21 cellular contexts compared by ENCODE assay signal in genomic region chr19:906480-906879, GRCh38. TPM values are rescaled to one million over a fixed set of nuclear protein-coding genes. Genes with fewer than 3 reads are reported as not detected.
A peak's percentile ranks its signal among the peaks of the same experiment; 100 is the strongest.
DNase-seq lines count a peak whose midpoint lies in the region; ATAC-seq, FAIRE-seq and TF ChIP-seq lines count a peak whose summit lies in the region.
"Had no signal": no experiment of that assay in that cellular context is flagged by ENCODE, and none has a peak within 500 bp of the region (broad histone marks: within the 10 kb centered on the region; RNA-seq: fewer than 3 reads in every experiment).

No MANE protein-coding gene starts in this region.

- H3K27ac Mint-ChIP-seq in natural killer cell: peak overlapping the region; percentile 36 to 38
- peak overlapping the region in 1 of 2 donors; percentile 97 for H3K27ac Mint-ChIP-seq in natural killer cell treated with Interleukin-12 subunit alpha and Interleukin-12 subunit beta and Interleukin-15 and Interleukin-18, amount 100 ng/mL, for 72 hours

- peak overlapping the region; percentile 95 for H3K27ac ChIP-seq in OCI-LY7 (ENCODE audit: low read depth, low read length, poor library complexity, severe bottlenecking)
- H3K27ac ChIP-seq in GM12878 (ENCODE audit: control insufficient read depth, insufficient read depth): peak overlapping the region; percentile 61; the same call in 1 of the 2 replicates
- H3K27ac ChIP-seq in right atrium auricular region: no peak overlapping the region

- DNase-seq in natural killer cell (no peak), OCI-LY7 (ENCODE audit: low spot score) (peak; percentile 72), GM12878 (ENCODE audit: low read depth, low spot score) (no peak), amygdala (lab: John Stamatoyannopoulos, UW) (no peak), NCI-H146 (lab: John Stamatoyannopoulos, UW) (no peak), right atrium auricular region (ENCODE audit: low spot score) (no peak)
- DNase-seq in natural killer cell treated with Interleukin-12 subunit alpha and Interleukin-12 subunit beta and Interleukin-15 and Interleukin-18, amount 100 ng/mL, for 72 hours (ENCODE audit: low spot score): no peak
- DNase-seq: activated T-cell treated with anti-CD3 and anti-CD28 coated beads, Interleukin-2, amount 50 U/mL, for 48 hours; aorta; glutamatergic neuron; NCI-H1417; NCI-H526 treated with DMSO at 0.1 percent for 48 hours; PC-3; right cardiac atrium; T-helper 9 cell had no signal

- H4K20me1 ChIP-seq in OCI-LY7 (ENCODE audit: insufficient read depth, low read length) (no peaks in the 10 kb centered on the region), GM12878 (ENCODE audit: control insufficient read depth, insufficient read depth) (no peaks in the 10 kb centered on the region)

- no peak for FAIRE-seq in GM12878 (lab: Jason Lieb, UNC)
- FAIRE-seq: D721Med, G401.6, HTR-8/SVneo had no signal

- H3K27me3 Mint-ChIP-seq in natural killer cell (ENCODE audit: low read depth in 2 of 2): no peaks in the 10 kb centered on the region
- no peaks in the 10 kb centered on the region for H3K27me3 Mint-ChIP-seq in natural killer cell treated with Interleukin-12 subunit alpha and Interleukin-12 subunit beta and Interleukin-15 and Interleukin-18, amount 100 ng/mL, for 72 hours

- H3K4me1 Mint-ChIP-seq in natural killer cell: peaks cover 12 to 20% of the 10 kb centered on the region in 2 donors
- peaks cover 13 to 20% of the 10 kb centered on the region in 2 donors for H3K4me1 Mint-ChIP-seq in natural killer cell treated with Interleukin-12 subunit alpha and Interleukin-12 subunit beta and Interleukin-15 and Interleukin-18, amount 100 ng/mL, for 72 hours (ENCODE audit: low read depth in 2 of 2)

- no peak for TF ChIP-seq POLR2A in GM12878 (IDR thresholded peaks at IDR 0.05; ENCODE audit: low read depth, low read length)

- no peaks in the 10 kb centered on the region for H3K9me3 ChIP-seq in OCI-LY7 (ENCODE audit: low read length)
- no peaks in the 10 kb centered on the region for H3K9me3 ChIP-seq in GM12878 (replicated peaks; ENCODE audit: control insufficient read depth, insufficient read depth, low read length)
- H3K9me3 ChIP-seq in right atrium auricular region: no peaks in the 10 kb centered on the region

- no peak for ATAC-seq in natural killer cell
- no peak for ATAC-seq in natural killer cell treated with Interleukin-12 subunit alpha and Interleukin-12 subunit beta and Interleukin-15 and Interleukin-18, amount 100 ng/mL, for 72 hours
- ATAC-seq in GM12878: peak; percentile 30
- ATAC-seq: PC-3 had no signal

- TF ChIP-seq EP300 in GM12878 (IDR thresholded peaks at IDR 0.05; ENCODE audit: borderline replicate concordance in 1 of 2, control insufficient read depth in 1 of 2, low read depth in 2 of 2, low read length in 2 of 2): no peak

- RAD21 ChIA-PET in GM12878 (lab: Charles Lee; ENCODE audit: unreplicated experiment): interaction anchor here (0.9 to 4.4 kb wide), 5 partner anchors 13 to 78 kb away, joined by 4 to 30 read pairs (median 18); partner anchors contain the start of genes MED16, RNU6-9 and WDR18

- H3K9ac ChIP-seq in GM12878 (ENCODE audit: control insufficient read depth, insufficient read depth, low read length): no peak overlapping the region

- peaks cover 47% of the 10 kb centered on the region for H3K4me1 ChIP-seq in OCI-LY7 (ENCODE audit: insufficient read depth, low read length, poor library complexity, severe bottlenecking)
- H3K4me1 ChIP-seq in GM12878 (ENCODE audit: control insufficient read depth, insufficient read depth, low read length): peaks cover 40% of the 10 kb centered on the region
- H3K4me1 ChIP-seq in right atrium auricular region: no peaks in the 10 kb centered on the region

- in situ Hi-C loops in GM12878 (cut with MboI): no loop called here

- H3K9me3 Mint-ChIP-seq in natural killer cell: no peaks in the 10 kb centered on the region
- H3K9me3 Mint-ChIP-seq in natural killer cell treated with Interleukin-12 subunit alpha and Interleukin-12 subunit beta and Interleukin-15 and Interleukin-18, amount 100 ng/mL, for 72 hours: no peaks in the 10 kb centered on the region

- no TSS peak for BruUV-seq in OCI-LY7 (replicated peaks; lab: Mats Ljungman, UMichigan)
- BruUV-seq in GM12878 (replicated peaks; lab: Mats Ljungman, UMichigan): no TSS peak

- peaks cover 10% of the 10 kb centered on the region for H3K36me3 ChIP-seq in OCI-LY7 (ENCODE audit: insufficient read depth, low read length)
- no peaks in the 10 kb centered on the region; a peak in 1 of 4 replicates for H3K36me3 ChIP-seq in GM12878 (ENCODE audit: control insufficient read depth in 2 of 2, insufficient read depth in 2 of 2, low read length in 1 of 2)
- H3K36me3 ChIP-seq in right atrium auricular region: no peaks in the 10 kb centered on the region

- H3K4me3 ChIP-seq in OCI-LY7 (ENCODE audit: low read depth, low read length, poor library complexity, severe bottlenecking) (peak overlapping the region; percentile 2), GM12878 (no peak overlapping the region), right atrium auricular region (no peak overlapping the region)

- TF ChIP-seq RAD21 in GM12878 (IDR thresholded peaks at IDR 0.05; ENCODE audit: insufficient read depth, low read depth, low read length): no peak

- H3K79me2 ChIP-seq in OCI-LY7 (ENCODE audit: insufficient read depth, low read depth, low read length) (peaks cover 26% of the 10 kb centered on the region; the same call in 1 of the 2 replicates), GM12878 (ENCODE audit: control insufficient read depth, insufficient read depth, low read length) (peaks cover 10% of the 10 kb centered on the region)

- H3K4me3 Mint-ChIP-seq in natural killer cell: no peak overlapping the region
- no peak overlapping the region for H3K4me3 Mint-ChIP-seq in natural killer cell treated with Interleukin-12 subunit alpha and Interleukin-12 subunit beta and Interleukin-15 and Interleukin-18, amount 100 ng/mL, for 72 hours

- H3K4me2 ChIP-seq in OCI-LY7 (ENCODE audit: low read length) (peak overlapping the region; percentile 54), GM12878 (ENCODE audit: control insufficient read depth, insufficient read depth) (peak overlapping the region; percentile 64)

- H3K27me3 ChIP-seq in GM12878 (replicated peaks in 1 of 2; ENCODE audit: control insufficient read depth in 2 of 2, insufficient read depth in 2 of 2, low read length in 1 of 2) (no peaks in the 10 kb centered on the region), right atrium auricular region (no peaks in the 10 kb centered on the region)

- CTCF ChIA-PET in OCI-LY7 (lab: Charles Lee; ENCODE audit: unreplicated experiment) (no interaction called here), GM12878 (lab: Yijun Ruan, JAX) (interaction anchor here (0.9 to 4.2 kb wide), 4 partner anchors 10 to 43 kb away, joined by 3 to 40 read pairs (median 4); partner anchors contain the start of gene KISS1R)

- POLR2A ChIA-PET in OCI-LY7 (lab: Charles Lee): no interaction called here
- POLR2A ChIA-PET in GM12878 (lab: Charles Lee): interaction anchor here (0.6 to 1.2 kb wide), 3 partner anchors 11 to 28 kb away, joined by 3 to 5 read pairs (median 3); partner anchors contain the start of gene MED16

- no peaks in the 10 kb centered on the region for H3K9me2 ChIP-seq in OCI-LY7 (ENCODE audit: insufficient read depth, low read length)

- intact Hi-C loops in natural killer cell (cut with micrococcal nuclease): no loop called here
- intact Hi-C loops in OCI-LY7 (cut with micrococcal nuclease; ENCODE audit: unreplicated experiment): loop anchor here (2.0 kb wide), 1 partner anchor 14 kb away; the partner anchor contains the start of genes MED16 and RNU6-9
- intact Hi-C loops in GM12878 (cut with micrococcal nuclease; ENCODE audit: unreplicated experiment): no loop called here

- TF ChIP-seq CTCF in natural killer cell (IDR thresholded peaks at IDR 0.05): no peak
- TF ChIP-seq CTCF in OCI-LY7 (conservative IDR thresholded peaks at IDR 0.05; ENCODE audit: low read length): no peak
- TF ChIP-seq CTCF in GM12878 (IDR thresholded peaks at IDR 0.05 in 2 of 3, conservative IDR thresholded peaks at IDR 0.05 in 1 of 3; ENCODE audit: control insufficient read depth in 2 of 3, extremely low read depth in 1 of 3, insufficient read depth in 1 of 3, low read depth in 3 of 3, low read length in 3 of 3): no peak
- no peak for TF ChIP-seq CTCF in right atrium auricular region (IDR thresholded peaks at IDR 0.05)

- SMC1A ChIA-PET in GM12878 (lab: Charles Lee; ENCODE audit: uncharacterized antibody, unreplicated experiment): interaction anchor here (1.0 to 2.4 kb wide), 6 partner anchors 10 to 136 kb away, joined by 3 to 15 read pairs (median 7); partner anchors contain the start of genes MED16 and RNU6-9

- H2AFZ ChIP-seq in OCI-LY7 (ENCODE audit: low read length) (no peak overlapping the region), GM12878 (ENCODE audit: control insufficient read depth, low read depth, low read length) (no peak overlapping the region)

- H3K36me3 Mint-ChIP-seq in natural killer cell: no peaks in the 10 kb centered on the region
- H3K36me3 Mint-ChIP-seq in natural killer cell treated with Interleukin-12 subunit alpha and Interleukin-12 subunit beta and Interleukin-15 and Interleukin-18, amount 100 ng/mL, for 72 hours: no peaks in the 10 kb centered on the region

- WGBS in GM12878 (ENCODE audit: insufficient coverage, insufficient replicate concordance, low lambda C conversion rate, missing lambda C conversion rate): 49% methylated on average over 7 of the region's 7 CpGs

RNA-seq across cellular contexts. Expression of gene R3HDM4, which starts 6.5 kb away (rescaled TPM):
- total RNA-seq in natural killer cell (100 to 1,000 TPM in 1 of 3 donors, 10 to 100 TPM in 2; 88.7 to 106 (median 97.8) TPM), OCI-LY7 (2022) (64.9 and 75.2 TPM in 2 replicates), GM12878 (2014; rRNA removed) (24.3 and 28.1 TPM in 2 replicates), GM12878 (2014; rRNA removed; fragmentation: Illumina TruSeq; extraction: Trizol) (18.2 and 19.6 TPM in 2 replicates), GM12878 (2021) (51.6 and 54.5 TPM in 2 replicates), right atrium auricular region (10 to 100 TPM; 19.5 to 30.4 TPM)
- total RNA-seq in natural killer cell treated with Interleukin-12 subunit alpha and Interleukin-12 subunit beta and Interleukin-15 and Interleukin-18, amount 100 ng/mL, for 72 hours: 10 to 100 TPM; 48.4 to 68.3 TPM
- 39.5 and 43.5 TPM in 2 replicates for total RNA-seq in OCI-LY7 (2014; rRNA removed; shearing (Covaris generic))
- 17.9 and 20.1 TPM in 2 replicates for total RNA-seq in GM12878 (2013; cell fraction: nucleolus; rRNA removed)
- 14.1 TPM for polyA plus RNA-seq in GM12878 (2011; ENCODE audit: low read depth)
- polyA plus RNA-seq in GM12878 (2011; rRNA removed) (12.1 and 26.1 TPM in 2 replicates), GM12878 (2014; fragmentation: Illumina TruSeq; extraction: Trizol) (16.4 and 27.2 TPM in 2 replicates), GM12878 (2014; fragmentation: Nextera tagmentation; extraction: Ambion mirVana) (1 to 10 TPM; 1.3 to 4.2 TPM), GM12878 (2014; rRNA removed) (65.8 and 78.8 TPM in 2 replicates), GM12878 (2016; fragmentation: Nextera tagmentation; extraction: Ambion mirVana) (10 to 100 TPM; 36.0 to 44.0 TPM)
- 43.8 and 54.5 TPM in 2 replicates for polyA plus RNA-seq in GM12878 (2011; cell fraction: cytosol; rRNA removed)
- 41.0 and 44.6 TPM in 2 replicates for polyA plus RNA-seq in GM12878 (2011; cell fraction: nucleus; rRNA removed)
- 39.6 and 50.1 TPM in 2 replicates for polyA plus RNA-seq in GM12878 (2012)
- 8.9 and 20.7 TPM in 2 replicates for polyA minus RNA-seq in GM12878 (2011; rRNA and poly(A)+ RNA removed)
- polyA minus RNA-seq in GM12878 (2011; cell fraction: cytosol; rRNA and poly(A)+ RNA removed): 11.9 and 12.1 TPM in 2 replicates
- 4.8 and 6.7 TPM in 2 replicates for polyA minus RNA-seq in GM12878 (2011; cell fraction: nucleus; rRNA and poly(A)+ RNA removed)

RNA-seq across cellular contexts. Expression of gene KISS1R, which starts 10.7 kb away (rescaled TPM):
- total RNA-seq in natural killer cell: under 1 TPM in 1 of 3 donors, not detected in 2; 0.31 TPM
- 1 to 10 TPM in 1 of 2 donors, not detected in 1; 1.1 TPM for total RNA-seq in natural killer cell treated with Interleukin-12 subunit alpha and Interleukin-12 subunit beta and Interleukin-15 and Interleukin-18, amount 100 ng/mL, for 72 hours
- not detected in 2 replicates for total RNA-seq in OCI-LY7 (2014; rRNA removed; shearing (Covaris generic))
- total RNA-seq in OCI-LY7 (2022): not detected in 2 replicates
- total RNA-seq in GM12878 (2013; cell fraction: nucleolus; rRNA removed): 16.9 and 18.1 TPM in 2 replicates
- total RNA-seq in GM12878 (2014; rRNA removed): 0.60 and 2.7 TPM in 2 replicates
- not detected in 2 replicates for total RNA-seq in GM12878 (2014; rRNA removed; fragmentation: Illumina TruSeq; extraction: Trizol)
- total RNA-seq in GM12878 (2021): 1.8 TPM in 2 replicates
- 0.30 TPM for polyA plus RNA-seq in GM12878 (2011; ENCODE audit: low read depth)
- polyA plus RNA-seq in GM12878 (2011; rRNA removed): 1.6 and 2.8 TPM in 2 replicates
- 2.7 and 4.7 TPM in 2 replicates for polyA plus RNA-seq in GM12878 (2011; cell fraction: cytosol; rRNA removed)
- polyA plus RNA-seq in GM12878 (2011; cell fraction: nucleus; rRNA removed): 19.3 and 20.1 TPM in 2 replicates
- 1.9 and 2.3 TPM in 2 replicates for polyA plus RNA-seq in GM12878 (2012)
- not detected in 2 replicates for polyA plus RNA-seq in GM12878 (2014; fragmentation: Illumina TruSeq; extraction: Trizol)
- polyA plus RNA-seq in GM12878 (2014; fragmentation: Nextera tagmentation; extraction: Ambion mirVana): under 1 TPM in 1 of 2 experiments, not detected in 1; 0.13 TPM
- polyA plus RNA-seq in GM12878 (2014; rRNA removed): 0.83 and 2.1 TPM in 2 replicates
- polyA plus RNA-seq in GM12878 (2016; fragmentation: Nextera tagmentation; extraction: Ambion mirVana): 1 to 10 TPM in 1 of 2 experiments, under 1 TPM in 1; 0.14 to 1.4 TPM
- polyA minus RNA-seq in GM12878 (2011; rRNA and poly(A)+ RNA removed): 0.29 and 1.3 TPM in 2 replicates
- 1.9 and 2.8 TPM in 2 replicates for polyA minus RNA-seq in GM12878 (2011; cell fraction: cytosol; rRNA and poly(A)+ RNA removed)
- polyA minus RNA-seq in GM12878 (2011; cell fraction: nucleus; rRNA and poly(A)+ RNA removed): 1.7 and 3.2 TPM in 2 replicates
- not detected for total RNA-seq in right atrium auricular region
- total RNA-seq: aorta, liver, osteoblast, right cardiac atrium, ureter had no signal
- polyA plus RNA-seq: aorta, liver, right cardiac atrium had no signal

RNA-seq across cellular contexts. Expression of gene RNU6-9, which starts 13.2 kb away (rescaled TPM):
- total RNA-seq in natural killer cell: not detected
- not detected for total RNA-seq in natural killer cell treated with Interleukin-12 subunit alpha and Interleukin-12 subunit beta and Interleukin-15 and Interleukin-18, amount 100 ng/mL, for 72 hours
- not detected in 2 replicates for total RNA-seq in OCI-LY7 (2014; rRNA removed; shearing (Covaris generic))
- total RNA-seq in OCI-LY7 (2022): not detected in 2 replicates
- total RNA-seq in GM12878 (2013; cell fraction: nucleolus; rRNA removed): not detected in 2 replicates
- total RNA-seq in GM12878 (2014; rRNA removed): not detected in 2 replicates
- not detected in 2 replicates for total RNA-seq in GM12878 (2014; rRNA removed; fragmentation: Illumina TruSeq; extraction: Trizol)
- not detected in 2 replicates for total RNA-seq in GM12878 (2021)
- polyA plus RNA-seq in GM12878 (2011; ENCODE audit: low read depth): not detected
- polyA plus RNA-seq in GM12878 (2011; rRNA removed): not detected in 2 replicates
- not detected in 2 replicates for polyA plus RNA-seq in GM12878 (2011; cell fraction: cytosol; rRNA removed)
- polyA plus RNA-seq in GM12878 (2011; cell fraction: nucleus; rRNA removed): not detected in 2 replicates
- polyA plus RNA-seq in GM12878 (2012): not detected in 2 replicates
- not detected in 2 replicates for polyA plus RNA-seq in GM12878 (2014; fragmentation: Illumina TruSeq; extraction: Trizol)
- not detected for polyA plus RNA-seq in GM12878 (2014; fragmentation: Nextera tagmentation; extraction: Ambion mirVana)
- polyA plus RNA-seq in GM12878 (2014; rRNA removed): not detected in 2 replicates
- not detected for polyA plus RNA-seq in GM12878 (2016; fragmentation: Nextera tagmentation; extraction: Ambion mirVana)
- polyA minus RNA-seq in GM12878 (2011; rRNA and poly(A)+ RNA removed): 1,322 TPM in 1 of 2 replicates, not detected in the other
- not detected in 2 replicates for polyA minus RNA-seq in GM12878 (2011; cell fraction: cytosol; rRNA and poly(A)+ RNA removed)
- under 0.01 TPM in 1 of 2 replicates, not detected in the other for polyA minus RNA-seq in GM12878 (2011; cell fraction: nucleus; rRNA and poly(A)+ RNA removed)
- total RNA-seq in right atrium auricular region: not detected
- total RNA-seq: aorta, liver, osteoblast, PC-3, right cardiac atrium, ureter had no signal
- polyA plus RNA-seq: aorta, liver, right cardiac atrium had no signal

RNA-seq across cellular contexts. Expression of gene MED16, which starts 13.5 kb away (rescaled TPM):
- total RNA-seq in natural killer cell: 10 to 100 TPM; 44.2 to 50.1 (median 44.7) TPM
- 10 to 100 TPM; 46.4 to 79.6 TPM for total RNA-seq in natural killer cell treated with Interleukin-12 subunit alpha and Interleukin-12 subunit beta and Interleukin-15 and Interleukin-18, amount 100 ng/mL, for 72 hours
- 12.9 and 19.1 TPM in 2 replicates for total RNA-seq in OCI-LY7 (2014; rRNA removed; shearing (Covaris generic))
- 54.3 and 61.4 TPM in 2 replicates for total RNA-seq in OCI-LY7 (2022)
- 36.0 and 39.7 TPM in 2 replicates for total RNA-seq in GM12878 (2013; cell fraction: nucleolus; rRNA removed)
- total RNA-seq in GM12878 (2014; rRNA removed): 10.7 and 14.5 TPM in 2 replicates
- 4.7 and 6.4 TPM in 2 replicates for total RNA-seq in GM12878 (2014; rRNA removed; fragmentation: Illumina TruSeq; extraction: Trizol)
- 48.2 and 49.4 TPM in 2 replicates for total RNA-seq in GM12878 (2021)
- polyA plus RNA-seq in GM12878 (2011; ENCODE audit: low read depth): 14.5 TPM
- 3.8 and 12.7 TPM in 2 replicates for polyA plus RNA-seq in GM12878 (2011; rRNA removed)
- polyA plus RNA-seq in GM12878 (2011; cell fraction: cytosol; rRNA removed): 38.0 and 39.5 TPM in 2 replicates
- 36.6 and 56.4 TPM in 2 replicates for polyA plus RNA-seq in GM12878 (2011; cell fraction: nucleus; rRNA removed)
- polyA plus RNA-seq in GM12878 (2012): 36.5 and 37.4 TPM in 2 replicates
- 0.19 and 3.5 TPM in 2 replicates for polyA plus RNA-seq in GM12878 (2014; fragmentation: Illumina TruSeq; extraction: Trizol)
- 1 to 10 TPM in 1 of 2 experiments, under 1 TPM in 1; 0.56 to 3.5 TPM for polyA plus RNA-seq in GM12878 (2014; fragmentation: Nextera tagmentation; extraction: Ambion mirVana)
- 24.4 and 28.9 TPM in 2 replicates for polyA plus RNA-seq in GM12878 (2014; rRNA removed)
- polyA plus RNA-seq in GM12878 (2016; fragmentation: Nextera tagmentation; extraction: Ambion mirVana): 10 to 100 TPM; 49.6 to 51.1 TPM
- polyA minus RNA-seq in GM12878 (2011; rRNA and poly(A)+ RNA removed): 16.8 and 38.4 TPM in 2 replicates
- 31.8 and 34.9 TPM in 2 replicates for polyA minus RNA-seq in GM12878 (2011; cell fraction: cytosol; rRNA and poly(A)+ RNA removed)
- polyA minus RNA-seq in GM12878 (2011; cell fraction: nucleus; rRNA and poly(A)+ RNA removed): 12.5 and 26.0 TPM in 2 replicates
- 10 to 100 TPM; 17.7 to 26.5 TPM for total RNA-seq in right atrium auricular region

RNA-seq across cellular contexts. Expression of gene ARID3A, which starts 19.4 kb away (rescaled TPM):
- total RNA-seq in natural killer cell (10 to 100 TPM; 15.9 to 24.6 (median 24.2) TPM), OCI-LY7 (2022) (21.6 and 23.5 TPM in 2 replicates), GM12878 (2014; rRNA removed) (30.2 and 34.2 TPM in 2 replicates), GM12878 (2014; rRNA removed; fragmentation: Illumina TruSeq; extraction: Trizol) (18.3 and 23.6 TPM in 2 replicates), GM12878 (2021) (68.3 and 70.0 TPM in 2 replicates), right atrium auricular region (1 to 10 TPM; 1.7 to 3.4 TPM)
- 10 to 100 TPM; 42.8 to 46.1 TPM for total RNA-seq in natural killer cell treated with Interleukin-12 subunit alpha and Interleukin-12 subunit beta and Interleukin-15 and Interleukin-18, amount 100 ng/mL, for 72 hours
- total RNA-seq in OCI-LY7 (2014; rRNA removed; shearing (Covaris generic)): 7.9 and 9.9 TPM in 2 replicates
- total RNA-seq in GM12878 (2013; cell fraction: nucleolus; rRNA removed): 148 and 152 TPM in 2 replicates
- polyA plus RNA-seq in GM12878 (2011; ENCODE audit: low read depth): 10.8 TPM
- polyA plus RNA-seq in GM12878 (2011; rRNA removed) (6.5 and 17.1 TPM in 2 replicates), GM12878 (2014; fragmentation: Illumina TruSeq; extraction: Trizol) (5.7 and 16.3 TPM in 2 replicates), GM12878 (2014; fragmentation: Nextera tagmentation; extraction: Ambion mirVana) (1 to 10 TPM in 1 of 2 experiments, under 1 TPM in 1; 0.76 to 1.6 TPM), GM12878 (2014; rRNA removed) (37.0 and 45.1 TPM in 2 replicates), GM12878 (2016; fragmentation: Nextera tagmentation; extraction: Ambion mirVana) (1 to 10 TPM; 8.9 to 9.6 TPM)
- polyA plus RNA-seq in GM12878 (2011; cell fraction: cytosol; rRNA removed): 22.9 and 33.7 TPM in 2 replicates
- polyA plus RNA-seq in GM12878 (2011; cell fraction: nucleus; rRNA removed): 52.3 and 76.3 TPM in 2 replicates
- polyA plus RNA-seq in GM12878 (2012): 33.7 and 35.9 TPM in 2 replicates
- polyA minus RNA-seq in GM12878 (2011; rRNA and poly(A)+ RNA removed): 42.1 and 69.0 TPM in 2 replicates
- 48.9 and 50.8 TPM in 2 replicates for polyA minus RNA-seq in GM12878 (2011; cell fraction: cytosol; rRNA and poly(A)+ RNA removed)
- polyA minus RNA-seq in GM12878 (2011; cell fraction: nucleus; rRNA and poly(A)+ RNA removed): 33.1 and 53.2 TPM in 2 replicates

Comparison
In these comparisons a context has a peak if more than half of its experiments do, and no peak if none do; other contexts are left out.
1. H3K27ac ChIP-seq: peak in OCI-LY7 (single experiment) and GM12878 (single experiment); none in right atrium auricular region (0 of 2).